ENCODE assay signal across 17 cellular contexts in the genomic region with DNA sequence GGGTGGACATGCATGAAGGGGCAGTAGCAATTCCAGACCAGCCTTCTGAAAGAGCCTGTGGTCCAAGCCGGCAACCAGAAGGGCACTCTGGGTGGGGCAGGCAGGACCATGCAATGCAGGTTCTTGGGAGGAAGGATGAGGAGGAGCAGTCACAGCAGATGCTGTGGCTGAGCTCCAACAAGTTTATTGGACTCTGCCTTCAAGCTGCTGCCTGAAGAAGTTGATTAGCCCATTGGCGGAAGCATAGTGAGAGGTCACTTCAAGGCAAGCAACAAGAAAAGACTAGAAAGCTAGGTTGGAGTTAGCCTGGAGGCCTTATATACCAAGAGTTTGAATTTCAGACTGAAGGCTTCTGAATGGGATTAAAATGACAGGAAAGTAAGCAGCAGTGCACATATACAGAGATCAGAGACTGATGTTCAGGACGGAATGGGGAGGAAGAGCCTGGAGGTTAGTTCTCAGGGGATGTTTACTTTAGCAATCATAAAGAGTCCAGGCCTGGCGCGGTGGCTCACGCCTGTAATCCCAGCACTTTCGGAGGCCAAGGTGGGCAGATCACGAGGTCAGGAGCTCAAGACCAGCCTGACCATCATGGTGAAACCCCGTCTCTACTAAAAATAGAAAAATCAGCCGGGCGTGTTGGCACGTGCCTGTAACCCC.
"Had no signal": no experiment of that assay in that cellular context is flagged by ENCODE, and none has a peak within 500 bp of the region (broad histone marks: within the 10 kb centered on the region; RNA-seq: fewer than 3 reads in every experiment).

No MANE protein-coding gene starts in this region.

- ATAC-seq: gastroesophageal sphincter; stimulated activated effector memory CD8-positive, alpha-beta T cell treated with anti-CD3 and anti-CD28 coated beads, Interleukin-12 subunit alpha, Interleukin-12 subunit beta, amount 100 ng/mL, for 72 hours had no signal

- H3K4me2 ChIP-seq: neural progenitor cell had no signal

- H3K9me3 ChIP-seq: gastroesophageal sphincter, left ventricle myocardium inferior, ovary, tibial nerve, vagina had no signal

- H3K4me1 ChIP-seq: gastroesophageal sphincter, vagina had no signal

- H3K27ac Mint-ChIP-seq: activated B cell treated with CpG ODN at 0.5 μM for 24 hours; endodermal cell; neural progenitor cell; T-helper 1 cell treated with Interleukin-12 subunit alpha and Interleukin-12 subunit beta and Interleukin-4 antibody, amounts not matched to agents 30 μg/mL and 1 μg/mL, for 36 hours had no signal

- H3K36me3 ChIP-seq: gastroesophageal sphincter, left ventricle myocardium inferior, neural progenitor cell, ovary, tibial nerve, vagina had no signal

- H3K27me3 ChIP-seq: dorsolateral prefrontal cortex, gastroesophageal sphincter, neural progenitor cell, ovary, tibial nerve, vagina had no signal

- H3K4me3 ChIP-seq: dorsolateral prefrontal cortex, gastroesophageal sphincter, left ventricle myocardium inferior, neural progenitor cell, ovary, tibial nerve, vagina had no signal

- FAIRE-seq: astrocyte, islet of Langerhans had no signal

- H3K9ac ChIP-seq: neural progenitor cell had no signal

- H2AFZ ChIP-seq: neural progenitor cell had no signal

- DNase-seq: activated B cell treated with CpG ODN at 0.5 μM for 24 hours; activated CD4-positive, alpha-beta T cell treated with anti-CD3 and anti-CD28 coated beads for 48 hours; activated CD8-positive, alpha-beta memory T cell treated with anti-CD3 and anti-CD28 coated beads for 24 hours; dorsolateral prefrontal cortex; endodermal cell; left ventricle myocardium inferior; mesenchymal stem cell; ovary; stimulated activated CD4-positive, alpha-beta T cell treated with anti-CD3 and anti-CD28 coated beads, Interleukin-12 subunit alpha, Interleukin-12 subunit beta, amount 100 ng/mL, for 4 hours had no signal

- H3K4me3 Mint-ChIP-seq: activated B cell treated with CpG ODN at 0.5 μM for 24 hours; endodermal cell; neural progenitor cell; stimulated activated effector memory CD8-positive, alpha-beta T cell treated with anti-CD3 and anti-CD28 coated beads, Interleukin-12 subunit alpha, Interleukin-12 subunit beta, amount 100 ng/mL, for 72 hours; T-helper 1 cell treated with Interleukin-12 subunit alpha and Interleukin-12 subunit beta and Interleukin-4 antibody, amounts not matched to agents 30 μg/mL and 1 μg/mL, for 36 hours had no signal

- H3K27ac ChIP-seq: dorsolateral prefrontal cortex, gastroesophageal sphincter, left ventricle myocardium inferior, neural progenitor cell, ovary, tibial nerve, vagina had no signal

- H3K36me3 Mint-ChIP-seq: stimulated activated effector memory CD8-positive, alpha-beta T cell treated with anti-CD3 and anti-CD28 coated beads, Interleukin-12 subunit alpha, Interleukin-12 subunit beta, amount 100 ng/mL, for 72 hours had no signal

- H3K9me3 Mint-ChIP-seq: activated B cell treated with CpG ODN at 0.5 μM for 24 hours; endodermal cell; neural progenitor cell; stimulated activated effector memory CD8-positive, alpha-beta T cell treated with anti-CD3 and anti-CD28 coated beads, Interleukin-12 subunit alpha, Interleukin-12 subunit beta, amount 100 ng/mL, for 72 hours; T-helper 1 cell treated with Interleukin-12 subunit alpha and Interleukin-12 subunit beta and Interleukin-4 antibody, amounts not matched to agents 30 μg/mL and 1 μg/mL, for 36 hours had no signal

- H3K27me3 Mint-ChIP-seq: activated B cell treated with CpG ODN at 0.5 μM for 24 hours had no signal
